Comparison of ENCODE assay signal across 8 cellular contexts in the genomic region with DNA sequence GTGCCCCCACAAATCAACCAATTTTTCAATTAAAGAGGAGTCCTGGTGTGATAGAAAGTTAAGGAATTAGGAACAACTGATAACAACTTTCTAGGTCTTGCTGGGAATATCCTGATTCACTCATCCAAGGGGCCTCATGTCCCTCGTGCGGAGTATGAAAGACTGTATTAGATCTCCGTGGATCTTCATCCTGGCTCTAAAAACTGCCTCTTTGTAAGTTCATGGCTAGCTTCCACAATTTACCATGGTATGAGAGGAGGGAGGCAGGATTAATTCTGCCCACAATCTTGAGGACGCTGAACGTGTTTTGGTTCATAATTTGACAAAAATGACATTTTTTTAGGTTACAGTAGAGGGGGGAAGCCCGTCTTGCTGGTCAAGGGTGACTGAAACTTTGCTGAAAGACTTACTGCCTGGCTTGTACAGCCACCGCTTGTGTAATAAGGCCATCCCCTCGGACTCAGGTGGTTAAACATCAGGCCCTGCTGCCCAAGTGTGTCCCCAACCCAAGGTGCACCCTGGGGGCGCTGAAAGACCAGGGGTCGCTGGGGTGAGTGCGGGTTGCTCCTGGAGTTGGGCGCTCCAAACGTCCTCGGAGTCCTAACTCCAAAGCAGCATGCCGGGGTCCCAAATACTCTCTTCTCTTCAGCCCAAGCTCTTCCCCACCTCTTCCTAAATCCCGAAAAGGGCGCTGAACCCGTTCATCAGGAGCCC. TPM values are rescaled to one million over a fixed set of nuclear protein-coding genes. Genes with fewer than 3 reads are reported as not detected.
DNase-seq lines count a peak whose midpoint lies in the region; ATAC-seq and TF ChIP-seq lines count a peak whose summit lies in the region.

No MANE protein-coding gene starts in this region.

- peak; percentile 4 for ATAC-seq in GM21737 (IDR thresholded peaks at IDR 0.05; ENCODE audit: unreplicated experiment)
- no peak for ATAC-seq in GM18873 (IDR thresholded peaks at IDR 0.05; ENCODE audit: low FRiP score, unreplicated experiment)

- H3K36me3 ChIP-seq in iPS DF 6.9 (ENCODE audit: control insufficient read depth, insufficient read depth, low read length): no peaks in the 10 kb centered on the region

- H3K9me3 ChIP-seq in iPS DF 6.9 (ENCODE audit: control insufficient read depth, insufficient read depth, low read length): no peaks in the 10 kb centered on the region

- peak; percentile 30 for DNase-seq in RPMI7951 (ENCODE audit: low read depth)
- peak; percentile 40 for DNase-seq in astrocyte of the spinal cord (ENCODE audit: low read depth, low spot score)
- no peak for DNase-seq in iPS DF 6.9 (ENCODE audit: low read depth, low spot score)
- DNase-seq in retinal pigment epithelial cell (ENCODE audit: low read depth): no peak
- DNase-seq in NCI-H446 treated with DMSO at 0.1 percent for 48 hours (lab: John Stamatoyannopoulos, UW): no peak

- in situ Hi-C loops in astrocyte of the spinal cord (cut with HindIII; ENCODE audit: low sequenced_read_pairs): no loop called here

- H3K4me1 ChIP-seq in iPS DF 6.9 (ENCODE audit: control insufficient read depth, insufficient read depth, low read length): no peaks in the 10 kb centered on the region

- H3K27ac ChIP-seq in C4-2B: peak overlapping the region; percentile 86
- no peak overlapping the region for H3K27ac ChIP-seq in iPS DF 6.9 (ENCODE audit: low read length)

- H3K4me3 ChIP-seq in astrocyte of the spinal cord (ENCODE audit: low read depth, low read length) (peak overlapping the region; percentile 89), iPS DF 6.9 (ENCODE audit: low read length) (peak overlapping the region; percentile 86), retinal pigment epithelial cell (ENCODE audit: low read length) (peak overlapping the region; percentile 72)

- H3K27me3 ChIP-seq in iPS DF 6.9 (ENCODE audit: control insufficient read depth, insufficient read depth, low read length): no peaks in the 10 kb centered on the region

- TF ChIP-seq CTCF in C4-2B (conservative IDR thresholded peaks at IDR 0.05) (no peak), astrocyte of the spinal cord (IDR thresholded peaks at IDR 0.05; ENCODE audit: low read depth, low read length) (no peak), retinal pigment epithelial cell (conservative IDR thresholded peaks at IDR 0.05; ENCODE audit: low read depth, low read length) (no peak)

- no CpG with 5 or more reads among the region's 18 CpGs for WGBS in iPS DF 6.9 (ENCODE audit: insufficient coverage, insufficient read length)

RNA-seq across cellular contexts. Expression of gene HIBADH, which starts 0.8 kb away (rescaled TPM):
- total RNA-seq in RPMI7951 (2014; rRNA removed; shearing (Covaris generic)): 80.4 and 86.2 TPM in 2 replicates

Comparison
In these comparisons a context has a peak if more than half of its experiments do, and no peak if none do; other contexts are left out.
1. DNase-seq: peak in RPMI7951 (single experiment) and astrocyte of the spinal cord (single experiment); none in iPS DF 6.9 (single experiment), retinal pigment epithelial cell (single experiment) and NCI-H446 treated with DMSO at 0.1 percent for 48 hours (single experiment).
2. Peak in every context shown above with its lines, with median percentiles within 50 percentile points of each other: H3K4me3 ChIP-seq.